In genomic region chr1:29239142-29239541, GRCh38 we compare ENCODE assay signal across 12 cellular contexts. TPM values are rescaled to one million over a fixed set of nuclear protein-coding genes. Genes with fewer than 3 reads are reported as not detected.
DNase-seq lines count a peak whose midpoint lies in the region; ATAC-seq, FAIRE-seq and TF ChIP-seq lines count a peak whose summit lies in the region.
"Had no signal": no experiment of that assay in that cellular context is flagged by ENCODE, and none has a peak within 500 bp of the region (broad histone marks: within the 10 kb centered on the region; RNA-seq: fewer than 3 reads in every experiment).

No MANE protein-coding gene starts in this region.

- H3K4me1 ChIP-seq in astrocyte (ENCODE audit: insufficient read depth, low read length): peaks cover 33% of the 10 kb centered on the region
- H3K4me1 ChIP-seq in HepG2 (ENCODE audit: insufficient read depth, low read length): peaks cover 28% of the 10 kb centered on the region
- peaks cover 15% of the 10 kb centered on the region for H3K4me1 ChIP-seq in upper lobe of right lung
- H3K4me1 ChIP-seq in A673 (ENCODE audit: insufficient read depth, low read length, poor library complexity, severe bottlenecking): peaks cover 12% of the 10 kb centered on the region

- peaks cover 5% of the 10 kb centered on the region for H3K27me3 Mint-ChIP-seq in astrocyte (ENCODE audit: low read depth, unreplicated experiment)

- no peak overlapping the region for H3K27ac Mint-ChIP-seq in astrocyte (ENCODE audit: unreplicated experiment)

- FAIRE-seq in astrocyte (lab: Jason Lieb, UNC) (no peak), HepG2 (lab: Jason Lieb, UNC) (peak; percentile 92)

- peak overlapping the region; percentile 83 for H3K4me3 Mint-ChIP-seq in astrocyte (ENCODE audit: unreplicated experiment)

- DNase-seq in SIG-M5 treated with dmso at 0.1 percent for 504 hours (lab: John Stamatoyannopoulos, UW; ENCODE audit: unreplicated experiment) (peak; percentile 28), SIG-M5 (lab: John Stamatoyannopoulos, UW) (no peak), astrocyte (ENCODE audit: low read depth) (no peak), HepG2 (ENCODE audit: low spot score) (peak; percentile 86), upper lobe of right lung (peak; percentile 81), mesenteric fat pad (ENCODE audit: low spot score) (no peak), A673 (ENCODE audit: low spot score) (no peak)
- DNase-seq: 8988T, heart right ventricle, NCI-H1694, SHP77 treated with DMSO at 0.1 percent for 48 hours had no signal

- no peaks in the 10 kb centered on the region for H3K9me3 ChIP-seq in astrocyte (ENCODE audit: insufficient read depth, low read depth, low read length)
- no peaks in the 10 kb centered on the region for H3K9me3 ChIP-seq in HepG2 (ENCODE audit: low read length)
- H3K9me3 ChIP-seq in upper lobe of right lung: no peaks in the 10 kb centered on the region
- H3K9me3 ChIP-seq in A673 (ENCODE audit: low read depth, low read length, poor library complexity, severe bottlenecking): no peaks in the 10 kb centered on the region
- H3K9me3 ChIP-seq: heart right ventricle had no signal

- H3K9me3 Mint-ChIP-seq in astrocyte (ENCODE audit: unreplicated experiment): no peaks in the 10 kb centered on the region

- H2AFZ ChIP-seq in astrocyte (ENCODE audit: low read depth, low read length): no peak overlapping the region
- no peak overlapping the region for H2AFZ ChIP-seq in HepG2 (ENCODE audit: low read length)

- H3K27ac ChIP-seq in astrocyte (ENCODE audit: low read depth, low read length) (no peak overlapping the region), HepG2 (ENCODE audit: extremely low read length, insufficient read depth, low read length) (no peak overlapping the region), upper lobe of right lung (peak overlapping the region; percentile 82), A673 (ENCODE audit: low read depth, low read length, poor library complexity, severe bottlenecking) (no peak overlapping the region)

- peaks cover 24% of the 10 kb centered on the region for H3K4me1 Mint-ChIP-seq in astrocyte (ENCODE audit: low read depth, unreplicated experiment)

- H3K79me2 ChIP-seq in astrocyte (ENCODE audit: insufficient read depth, low read length) (peaks cover 46% of the 10 kb centered on the region), HepG2 (ENCODE audit: insufficient read depth, low read length) (peaks cover 26% of the 10 kb centered on the region)

- TF ChIP-seq POLR2A in HepG2 (IDR thresholded peaks at IDR 0.05; ENCODE audit: insufficient read depth in 1 of 2, low read depth in 2 of 2, low read length in 2 of 2): no peak

- H3K4me3 ChIP-seq in astrocyte (ENCODE audit: insufficient read depth, low read depth, low read length): no peak overlapping the region
- peak overlapping the region; percentile 69 to 99 (median 88) for H3K4me3 ChIP-seq in HepG2 (replicated peaks in 1 of 3; ENCODE audit: insufficient read depth in 1 of 3, low read depth in 2 of 3, low read length in 3 of 3)
- H3K4me3 ChIP-seq in upper lobe of right lung: no peak overlapping the region
- no peak overlapping the region for H3K4me3 ChIP-seq in A673 (ENCODE audit: low read depth, low read length, poor library complexity, severe bottlenecking)

- H3K9ac ChIP-seq in astrocyte (ENCODE audit: low read length) (peak overlapping the region; percentile 71), HepG2 (ENCODE audit: insufficient read depth, low read depth, low read length) (no peak overlapping the region)

- H3K36me3 Mint-ChIP-seq in astrocyte (ENCODE audit: low read depth, unreplicated experiment): peaks cover 1% of the 10 kb centered on the region

- peaks cover 28% of the 10 kb centered on the region for H4K20me1 ChIP-seq in astrocyte (ENCODE audit: insufficient read depth, low read length)
- H4K20me1 ChIP-seq in HepG2 (ENCODE audit: insufficient read depth, low read length): peaks cover 10% of the 10 kb centered on the region; the same call in 1 of the 2 replicates

- ATAC-seq in HepG2 (peak; percentile 56), upper lobe of right lung (peak; percentile 66), GM21529 (IDR thresholded peaks at IDR 0.05; ENCODE audit: unreplicated experiment) (no peak)

- peak in 1 of 2 experiments; percentile 5; a peak in 1 of 4 replicates for TF ChIP-seq EP300 in HepG2 (IDR thresholded peaks at IDR 0.05; ENCODE audit: low read depth in 2 of 2, low read length in 2 of 2)
- TF ChIP-seq EP300 in HepG2 (CRISPR knock-in tag; IDR thresholded peaks at IDR 0.05; ENCODE audit: borderline replicate concordance): no peak

- H3K4me2 ChIP-seq in astrocyte (ENCODE audit: low read length): peak overlapping the region; percentile 100
- peak overlapping the region; percentile 98 for H3K4me2 ChIP-seq in HepG2 (ENCODE audit: low read depth, low read length)

- TF ChIP-seq CTCF in astrocyte (IDR thresholded peaks at IDR 0.05; ENCODE audit: insufficient read depth, low read depth, low read length) (no peak), HepG2 (CRISPR knock-in tag; IDR thresholded peaks at IDR 0.05) (no peak), upper lobe of right lung (IDR thresholded peaks at IDR 0.05) (no peak), A673 (conservative IDR thresholded peaks at IDR 0.05; ENCODE audit: low read depth, low read length) (no peak)

- BruUV-seq in HepG2 (replicated peaks; lab: Mats Ljungman, UMichigan) (no TSS peak), A673 (replicated peaks; lab: Mats Ljungman, UMichigan) (no TSS peak)

- no peaks in the 10 kb centered on the region for H3K36me3 ChIP-seq in astrocyte (ENCODE audit: insufficient read depth, low read length)
- no peaks in the 10 kb centered on the region for H3K36me3 ChIP-seq in HepG2 (replicated peaks in 1 of 2; ENCODE audit: control insufficient read depth in 1 of 2, insufficient read depth in 2 of 2, low read length in 2 of 2)
- no peaks in the 10 kb centered on the region for H3K36me3 ChIP-seq in upper lobe of right lung
- no peaks in the 10 kb centered on the region for H3K36me3 ChIP-seq in A673 (ENCODE audit: insufficient read depth, low read length, poor library complexity, severe bottlenecking)
- H3K36me3 ChIP-seq: heart right ventricle had no signal

- POLR2A ChIA-PET in HepG2 (lab: Yijun Ruan, JAX): interaction anchor here (1.2 kb wide), 1 partner anchor 9 kb away, joined by 4 read pairs; the partner anchor contains the start of gene MECR
- POLR2A ChIA-PET in A673 (lab: Charles Lee; ENCODE audit: low non-redundant PET): no interaction called here

- TF ChIP-seq RAD21 in HepG2 (CRISPR knock-in tag; IDR thresholded peaks at IDR 0.05): no peak

- intact Hi-C loops in HepG2 (cut with micrococcal nuclease; ENCODE audit: unreplicated experiment) (loop anchor here (10.0 kb wide), 2 partner anchors 106 to 1466 kb away; no protein-coding TSS in a partner anchor), upper lobe of right lung (cut with DNase I) (no loop called here), A673 (cut with micrococcal nuclease; ENCODE audit: unreplicated experiment) (loop anchor here (10.0 kb wide), 2 partner anchors 106 to 846 kb away; no protein-coding TSS in a partner anchor)

- WGBS in HepG2 (ENCODE audit: low lambda C conversion rate): 0% methylated on average over 4 of the region's 7 CpGs

- CTCF ChIA-PET in HepG2 (lab: Yijun Ruan, JAX; ENCODE audit: low intra/inter-chr PET ratio, low total read pairs): no interaction called here
- CTCF ChIA-PET in A673 (lab: Charles Lee): interaction anchor here (1.6 kb wide), 1 partner anchor 1469 kb away, joined by 3 read pairs; no protein-coding TSS in a partner anchor

- no peaks in the 10 kb centered on the region for H3K27me3 ChIP-seq in astrocyte (ENCODE audit: insufficient read depth, low read length)
- peaks cover 0 to 6% of the 10 kb centered on the region in 2 experiments; a peak in 1 of 5 replicates for H3K27me3 ChIP-seq in HepG2 (ENCODE audit: control insufficient read depth in 1 of 2, insufficient read depth in 2 of 2, low read length in 2 of 2)
- H3K27me3 ChIP-seq in upper lobe of right lung: no peaks in the 10 kb centered on the region
- peaks cover 6% of the 10 kb centered on the region for H3K27me3 ChIP-seq in A673 (replicated peaks; ENCODE audit: insufficient read depth, low read depth, low read length, poor library complexity)

- in situ Hi-C loops in HepG2 (cut with HindIII; ENCODE audit: extremely low pct_ligation_motif_present, low pct_unique_long_range_greater_than_20kb): loop anchor here (10.0 kb wide), 3 partner anchors 216 to 866 kb away; no protein-coding TSS in a partner anchor

RNA-seq across cellular contexts. Expression of gene PTPRU, which starts 2.8 kb away (rescaled TPM):
- 36.6 and 47.2 TPM in 2 replicates for total RNA-seq in astrocyte
- total RNA-seq in HepG2 (2016; rRNA removed; fragmentation: Illumina TruSeq; extraction: Trizol): 11.0 and 21.6 TPM in 2 replicates
- 3.9 and 4.0 TPM in 2 replicates for total RNA-seq in HepG2 (2016; cell fraction: cytosol; rRNA removed; fragmentation: Illumina TruSeq; extraction: Trizol; ENCODE audit: low read depth)
- 9.4 and 20.9 TPM in 2 replicates for total RNA-seq in HepG2 (2016; cell fraction: insoluble cytoplasmic fraction; rRNA removed; fragmentation: Illumina TruSeq; extraction: Trizol)
- 14.5 and 15.1 TPM in 2 replicates for total RNA-seq in HepG2 (2016; cell fraction: membrane; rRNA removed; fragmentation: Illumina TruSeq; extraction: Trizol)
- 20.3 and 29.1 TPM in 2 replicates for total RNA-seq in HepG2 (2016; cell fraction: nucleus; rRNA removed; fragmentation: Illumina TruSeq; extraction: Trizol)
- polyA plus RNA-seq in HepG2 (2011; rRNA removed): 22.3 and 27.8 TPM in 2 replicates
- polyA plus RNA-seq in HepG2 (2011; cell fraction: cytosol; rRNA removed): 16.2 and 24.5 TPM in 2 replicates
- 56.1 and 65.4 TPM in 2 replicates for polyA plus RNA-seq in HepG2 (2011; cell fraction: nucleus; rRNA removed)
- 12.1 and 22.3 TPM in 2 replicates for polyA plus RNA-seq in HepG2 (2012)
- polyA plus RNA-seq in HepG2 (2016; cell fraction: cytosol; fragmentation: Illumina TruSeq; extraction: Trizol; ENCODE audit: low read depth): 1.8 and 2.3 TPM in 2 replicates
- polyA plus RNA-seq in HepG2 (2016; cell fraction: insoluble cytoplasmic fraction; fragmentation: Illumina TruSeq; extraction: Trizol; ENCODE audit: low read depth): 9.7 and 12.0 TPM in 2 replicates
- 6.6 and 8.7 TPM in 2 replicates for polyA plus RNA-seq in HepG2 (2016; cell fraction: membrane; fragmentation: Illumina TruSeq; extraction: Trizol; ENCODE audit: low read depth)
- polyA plus RNA-seq in HepG2 (2016; cell fraction: nucleus; fragmentation: Illumina TruSeq; extraction: Trizol; ENCODE audit: insufficient read depth, low read depth): 46.5 and 51.1 TPM in 2 replicates
- polyA minus RNA-seq in HepG2 (2011; rRNA and poly(A)+ RNA removed; ENCODE audit: low replicate concordance): 28.3 and 104 TPM in 2 replicates
- polyA minus RNA-seq in HepG2 (2011; cell fraction: cytosol; rRNA and poly(A)+ RNA removed): 33.6 and 37.1 TPM in 2 replicates
- polyA minus RNA-seq in HepG2 (2011; cell fraction: nucleus; rRNA and poly(A)+ RNA removed): 18.0 and 19.9 TPM in 2 replicates
- total RNA-seq in upper lobe of right lung: 45.5 TPM
- total RNA-seq in mesenteric fat pad: 17.2 TPM
- 6.8 and 15.6 TPM in 2 replicates for total RNA-seq in A673 (2021)

RNA-seq across cellular contexts. Expression of gene MECR, which starts 8.4 kb away (rescaled TPM):
- 25.1 and 30.3 TPM in 2 replicates for total RNA-seq in astrocyte
- 21.2 and 24.9 TPM in 2 replicates for total RNA-seq in HepG2 (2016; rRNA removed; fragmentation: Illumina TruSeq; extraction: Trizol)
- 40.7 and 49.2 TPM in 2 replicates for total RNA-seq in HepG2 (2016; cell fraction: cytosol; rRNA removed; fragmentation: Illumina TruSeq; extraction: Trizol; ENCODE audit: low read depth)
- total RNA-seq in HepG2 (2016; cell fraction: insoluble cytoplasmic fraction; rRNA removed; fragmentation: Illumina TruSeq; extraction: Trizol): 18.4 and 19.7 TPM in 2 replicates
- total RNA-seq in HepG2 (2016; cell fraction: membrane; rRNA removed; fragmentation: Illumina TruSeq; extraction: Trizol): 43.7 and 46.5 TPM in 2 replicates
- total RNA-seq in HepG2 (2016; cell fraction: nucleus; rRNA removed; fragmentation: Illumina TruSeq; extraction: Trizol): 20.0 and 20.4 TPM in 2 replicates
- polyA plus RNA-seq in HepG2 (2011; rRNA removed): 18.8 and 19.0 TPM in 2 replicates
- 13.7 and 17.3 TPM in 2 replicates for polyA plus RNA-seq in HepG2 (2011; cell fraction: cytosol; rRNA removed)
- 21.4 and 26.7 TPM in 2 replicates for polyA plus RNA-seq in HepG2 (2011; cell fraction: nucleus; rRNA removed)
- 12.7 and 17.0 TPM in 2 replicates for polyA plus RNA-seq in HepG2 (2012)
- polyA plus RNA-seq in HepG2 (2016; cell fraction: cytosol; fragmentation: Illumina TruSeq; extraction: Trizol; ENCODE audit: low read depth): 61.3 and 62.7 TPM in 2 replicates
- 17.8 and 18.6 TPM in 2 replicates for polyA plus RNA-seq in HepG2 (2016; cell fraction: insoluble cytoplasmic fraction; fragmentation: Illumina TruSeq; extraction: Trizol; ENCODE audit: low read depth)
- polyA plus RNA-seq in HepG2 (2016; cell fraction: membrane; fragmentation: Illumina TruSeq; extraction: Trizol; ENCODE audit: low read depth): 46.4 and 47.2 TPM in 2 replicates
- 28.0 and 30.8 TPM in 2 replicates for polyA plus RNA-seq in HepG2 (2016; cell fraction: nucleus; fragmentation: Illumina TruSeq; extraction: Trizol; ENCODE audit: insufficient read depth, low read depth)
- polyA minus RNA-seq in HepG2 (2011; rRNA and poly(A)+ RNA removed; ENCODE audit: low replicate concordance): 26.2 and 47.2 TPM in 2 replicates
- polyA minus RNA-seq in HepG2 (2011; cell fraction: cytosol; rRNA and poly(A)+ RNA removed): 8.0 and 9.2 TPM in 2 replicates
- 22.4 and 23.0 TPM in 2 replicates for polyA minus RNA-seq in HepG2 (2011; cell fraction: nucleus; rRNA and poly(A)+ RNA removed)
- 16.5 TPM for total RNA-seq in upper lobe of right lung
- total RNA-seq in mesenteric fat pad: 57.4 TPM
- 39.0 and 39.3 TPM in 2 replicates for total RNA-seq in A673 (2021)

RNA-seq across cellular contexts. Expression of gene SRSF4, which starts 57.4 kb away (rescaled TPM):
- total RNA-seq in astrocyte: 48.2 and 52.6 TPM in 2 replicates
- total RNA-seq in HepG2 (2016; rRNA removed; fragmentation: Illumina TruSeq; extraction: Trizol): 43.3 and 50.9 TPM in 2 replicates
- 16.9 and 18.2 TPM in 2 replicates for total RNA-seq in HepG2 (2016; cell fraction: cytosol; rRNA removed; fragmentation: Illumina TruSeq; extraction: Trizol; ENCODE audit: low read depth)
- 37.8 and 52.5 TPM in 2 replicates for total RNA-seq in HepG2 (2016; cell fraction: insoluble cytoplasmic fraction; rRNA removed; fragmentation: Illumina TruSeq; extraction: Trizol)
- 21.7 and 23.1 TPM in 2 replicates for total RNA-seq in HepG2 (2016; cell fraction: membrane; rRNA removed; fragmentation: Illumina TruSeq; extraction: Trizol)
- total RNA-seq in HepG2 (2016; cell fraction: nucleus; rRNA removed; fragmentation: Illumina TruSeq; extraction: Trizol): 41.4 and 44.1 TPM in 2 replicates
- 37.7 and 39.5 TPM in 2 replicates for polyA plus RNA-seq in HepG2 (2011; rRNA removed)
- polyA plus RNA-seq in HepG2 (2011; cell fraction: cytosol; rRNA removed): 28.7 and 37.6 TPM in 2 replicates
- polyA plus RNA-seq in HepG2 (2011; cell fraction: nucleus; rRNA removed): 63.6 and 88.4 TPM in 2 replicates
- 47.7 and 72.7 TPM in 2 replicates for polyA plus RNA-seq in HepG2 (2012)
- 5.4 and 6.5 TPM in 2 replicates for polyA plus RNA-seq in HepG2 (2016; cell fraction: cytosol; fragmentation: Illumina TruSeq; extraction: Trizol; ENCODE audit: low read depth)
- 69.2 and 77.8 TPM in 2 replicates for polyA plus RNA-seq in HepG2 (2016; cell fraction: insoluble cytoplasmic fraction; fragmentation: Illumina TruSeq; extraction: Trizol; ENCODE audit: low read depth)
- polyA plus RNA-seq in HepG2 (2016; cell fraction: membrane; fragmentation: Illumina TruSeq; extraction: Trizol; ENCODE audit: low read depth): 13.8 and 15.1 TPM in 2 replicates
- polyA plus RNA-seq in HepG2 (2016; cell fraction: nucleus; fragmentation: Illumina TruSeq; extraction: Trizol; ENCODE audit: insufficient read depth, low read depth): 159 and 173 TPM in 2 replicates
- 13.5 and 27.4 TPM in 2 replicates for polyA minus RNA-seq in HepG2 (2011; rRNA and poly(A)+ RNA removed; ENCODE audit: low replicate concordance)
- polyA minus RNA-seq in HepG2 (2011; cell fraction: cytosol; rRNA and poly(A)+ RNA removed): 14.2 and 17.5 TPM in 2 replicates
- polyA minus RNA-seq in HepG2 (2011; cell fraction: nucleus; rRNA and poly(A)+ RNA removed): 56.5 and 56.9 TPM in 2 replicates
- 89.0 TPM for total RNA-seq in upper lobe of right lung
- 103 TPM for total RNA-seq in mesenteric fat pad
- total RNA-seq in A673 (2021): 104 and 116 TPM in 2 replicates

Comparison
In these comparisons a context has a peak if more than half of its experiments do, and no peak if none do; other contexts are left out.
1. DNase-seq: peak in SIG-M5 treated with dmso at 0.1 percent for 504 hours (single experiment), HepG2 (single experiment) and upper lobe of right lung (single experiment); none in SIG-M5 (single experiment), astrocyte (single experiment), mesenteric fat pad (single experiment) and A673 (single experiment).
2. H3K4me3 ChIP-seq: peak in HepG2 (3 of 3); none in astrocyte (single experiment), upper lobe of right lung (single experiment) and A673 (single experiment).